Comparison of ENCODE assay signal across 15 cellular contexts in genomic region chr18:73564073-73564472, GRCh38.
DNase-seq lines count a peak whose midpoint lies in the region; ATAC-seq and TF ChIP-seq lines count a peak whose summit lies in the region.
"Had no signal": no experiment of that assay in that cellular context is flagged by ENCODE, and none has a peak within 500 bp of the region (broad histone marks: within the 10 kb centered on the region; RNA-seq: fewer than 3 reads in every experiment).

No MANE protein-coding gene starts in this region.

- DNase-seq in BJ (ENCODE audit: low read depth) (peak; percentile 57), NB4 (ENCODE audit: low read depth) (peak; percentile 1), cardiac fibroblast (ENCODE audit: low read depth in 2 of 2) (peak; percentile 70 to 96), kidney tubule cell (ENCODE audit: low spot score) (peak; percentile 92), NCI-H1105 treated with DMSO at 0.1 percent for 48 hours (lab: John Stamatoyannopoulos, UW) (no peak), Peyer's patch (no peak)
- DNase-seq in stimulated activated CD4-positive, alpha-beta T cell treated with anti-CD3 and anti-CD28 coated beads, Interleukin-4, amount 100 ng/mL, for 24 hours: no peak
- DNase-seq: CD4-positive, alpha-beta memory T cell; H9; NCI-H510A; right cardiac atrium had no signal

- H3K36me3 ChIP-seq in BJ (ENCODE audit: control insufficient read depth, insufficient read depth, low read length) (no peaks in the 10 kb centered on the region), Peyer's patch (no peaks in the 10 kb centered on the region)
- H3K36me3 ChIP-seq: vagina had no signal

- H3K27ac ChIP-seq in Peyer's patch: no peak overlapping the region
- H3K27ac ChIP-seq: SK-N-MC, vagina had no signal

- H3K4me3 ChIP-seq in BJ (ENCODE audit: low read depth, low read length): no peak overlapping the region
- H3K4me3 ChIP-seq in NB4 (ENCODE audit: low read depth, low read length): no peak overlapping the region
- no peak overlapping the region for H3K4me3 ChIP-seq in cardiac fibroblast (replicated peaks in 1 of 2; ENCODE audit: low read depth in 2 of 2, low read length in 2 of 2)
- H3K4me3 ChIP-seq in Peyer's patch: no peak overlapping the region
- H3K4me3 ChIP-seq: SK-N-MC, vagina had no signal

- no peak for TF ChIP-seq CTCF in BJ (IDR thresholded peaks at IDR 0.05; ENCODE audit: insufficient read depth, low read depth, low read length)
- TF ChIP-seq CTCF in NB4 (IDR thresholded peaks at IDR 0.05; ENCODE audit: low read depth, low read length): no peak
- TF ChIP-seq CTCF in cardiac fibroblast (IDR thresholded peaks at IDR 0.05; ENCODE audit: low read depth, low read length): no peak
- no peak for TF ChIP-seq CTCF in Peyer's patch (IDR thresholded peaks at IDR 0.05)

- ATAC-seq in GM21786 (IDR thresholded peaks at IDR 0.05; ENCODE audit: unreplicated experiment): no peak
- ATAC-seq: activated CD4-positive, CD25-positive, alpha-beta regulatory T cell treated with anti-CD3 and anti-CD28 coated beads, Interleukin-2, amount 50 U/mL, for 24 hours; right cardiac atrium had no signal

- CTCF ChIA-PET in BJ (lab: Yijun Ruan, JAX): interaction anchor here (0.7 kb wide), 1 partner anchor 41 kb away, joined by 4 read pairs; no protein-coding TSS in a partner anchor

- no peak for TF ChIP-seq POLR2A in NB4 (IDR thresholded peaks at IDR 0.05; ENCODE audit: extremely low read depth, insufficient read length)
- no peak for TF ChIP-seq POLR2A in Peyer's patch (IDR thresholded peaks at IDR 0.05)

- POLR2A ChIA-PET in BJ (lab: Charles Lee): no interaction called here

- H3K9me3 ChIP-seq in Peyer's patch: no peaks in the 10 kb centered on the region
- H3K9me3 ChIP-seq: vagina had no signal

- no peaks in the 10 kb centered on the region for H3K27me3 ChIP-seq in BJ (ENCODE audit: control insufficient read depth, insufficient read depth, low read length)
- H3K27me3 ChIP-seq in Peyer's patch: no peaks in the 10 kb centered on the region
- H3K27me3 ChIP-seq: vagina had no signal

- H3K4me1 ChIP-seq in Peyer's patch: no peaks in the 10 kb centered on the region
- H3K4me1 ChIP-seq: vagina had no signal

Comparison
In these comparisons a context has a peak if more than half of its experiments do, and no peak if none do; other contexts are left out.
1. DNase-seq: peak in BJ (single experiment), NB4 (single experiment), cardiac fibroblast (2 of 2) and kidney tubule cell (single experiment); none in stimulated activated CD4-positive, alpha-beta T cell treated with anti-CD3 and anti-CD28 coated beads, Interleukin-4, amount 100 ng/mL, for 24 hours (single experiment), NCI-H1105 treated with DMSO at 0.1 percent for 48 hours (single experiment) and Peyer's patch (0 of 3).